Comparison of ENCODE assay signal across 30 cellular contexts in the genomic region with DNA sequence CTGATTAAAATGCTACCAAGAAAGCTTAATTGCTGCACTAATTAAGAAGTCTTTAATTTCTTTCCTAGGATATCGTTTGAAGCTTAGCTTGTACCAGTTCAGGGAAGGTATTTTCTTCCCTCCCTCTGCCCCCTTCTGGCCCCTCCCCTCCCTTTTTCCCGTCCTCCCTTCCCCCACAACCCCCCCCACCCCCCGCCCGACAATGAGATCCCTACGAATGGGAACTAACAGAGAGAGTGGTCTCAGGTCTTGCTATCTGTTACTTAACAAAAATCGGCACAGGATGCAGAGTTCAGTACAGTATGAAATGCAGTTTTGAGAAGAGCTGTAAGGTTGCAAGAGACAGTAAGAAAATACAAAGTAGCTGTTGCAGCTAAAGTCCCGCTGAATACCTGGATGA. TPM values are rescaled to one million over a fixed set of nuclear protein-coding genes. Genes with fewer than 3 reads are reported as not detected.
DNase-seq lines count a peak whose midpoint lies in the region; ATAC-seq and TF ChIP-seq lines count a peak whose summit lies in the region.
"Had no signal": no experiment of that assay in that cellular context is flagged by ENCODE, and none has a peak within 500 bp of the region (broad histone marks: within the 10 kb centered on the region; RNA-seq: fewer than 3 reads in every experiment).

No MANE protein-coding gene starts in this region.

- no peak overlapping the region for H3K27ac ChIP-seq in CD4-positive, alpha-beta T cell (ENCODE audit: low read depth, low read length)
- H3K27ac ChIP-seq in HUES48 (ENCODE audit: low read depth, low read length) = no peak overlapping the region
- H3K27ac ChIP-seq: BLaER1, HL-60, Peyer's patch, thyroid gland had no signal

- peak overlapping the region; percentile 0 for H3K4me3 Mint-ChIP-seq in CD4-positive, alpha-beta T cell
- peak overlapping the region; percentile 52 for H3K4me3 Mint-ChIP-seq in WTC11
- no peak overlapping the region for H3K4me3 Mint-ChIP-seq in activated T-cell treated with anti-CD3 and anti-CD28 coated beads, Interleukin-2, amount 50 U/mL, for 72 hours
- H3K4me3 Mint-ChIP-seq: activated CD4-positive, alpha-beta memory T cell treated with anti-CD3 and anti-CD28 coated beads, Interleukin-2, amount 10 ng/mL, durations not matched to agents 7 days and 5 days; activated naive CD8-positive, alpha-beta T cell treated with anti-CD3 and anti-CD28 coated beads for 36 hours; naive thymus-derived CD8-positive, alpha-beta T cell; stimulated activated naive CD8-positive, alpha-beta T cell treated with anti-CD3 and anti-CD28 coated beads, Interleukin-15, Interleukin-2, amounts not matched to agents 100 ng/mL and 50 ng/mL, for 24 hours had no signal

- CTCF ChIA-PET in CD4-positive, alpha-beta T cell (lab: Charles Lee) = no interaction called here
- CTCF ChIA-PET in WTC11 (lab: Charles Lee) = interaction anchor here (0.6 to 1.0 kb wide), 5 partner anchors 9 to 515 kb away, joined by 3 to 4 read pairs (median 3); no protein-coding TSS in a partner anchor

- no peak for DNase-seq in CD4-positive, alpha-beta T cell
- no peak for DNase-seq in WTC11 (ENCODE audit: low spot score)
- DNase-seq in iPS-NIHi11 (ENCODE audit: low spot score) = peak; percentile 25
- DNase-seq in SKM-1 (lab: John Stamatoyannopoulos, UW; ENCODE audit: unreplicated experiment) = no peak
- no peak for DNase-seq in stimulated activated CD4-positive, alpha-beta T cell treated with anti-CD3 and anti-CD28 coated beads, Interleukin-4, amount 100 ng/mL, for 4 hours
- no peak for DNase-seq in NCI-H1048 (lab: John Stamatoyannopoulos, UW)
- DNase-seq in activated T-cell treated with anti-CD3 and anti-CD28 coated beads, Interleukin-2, amount 50 U/mL, for 72 hours = no peak
- DNase-seq: ACHN; activated CD4-positive, alpha-beta memory T cell treated with anti-CD3 and anti-CD28 coated beads, Interleukin-2, amount 10 ng/mL, durations not matched to agents 7 days and 5 days; activated effector memory CD4-positive, alpha-beta T cell treated with Interleukin-2 at 50 U/mL for 16 hours; activated naive CD8-positive, alpha-beta T cell treated with anti-CD3 and anti-CD28 coated beads for 36 hours; Caco-2; central memory CD4-positive, alpha-beta T cell; dermis blood vessel endothelial cell; DND-41; naive thymus-derived CD8-positive, alpha-beta T cell; NCI-H187 treated with DMSO at 0.1 percent for 48 hours; Peyer's patch; posterior cingulate gyrus; SIG-M5; thyroid gland had no signal

- H3K36me3 ChIP-seq in HUES48 (ENCODE audit: control insufficient read depth, insufficient read depth, low read length) = no peaks in the 10 kb centered on the region
- H3K36me3 ChIP-seq: BLaER1, Peyer's patch, thyroid gland had no signal

- peaks cover 23% of the 10 kb centered on the region for H3K27me3 ChIP-seq in CD4-positive, alpha-beta T cell (ENCODE audit: control insufficient read depth, insufficient read depth, low read length)
- peaks cover 59% of the 10 kb centered on the region for H3K27me3 ChIP-seq in HUES48 (ENCODE audit: control insufficient read depth, insufficient read depth, low read length)
- H3K27me3 ChIP-seq: Peyer's patch had no signal

- H3K4me1 ChIP-seq in HUES48 (ENCODE audit: control insufficient read depth, insufficient read depth, low read length) = peaks cover 32% of the 10 kb centered on the region
- H3K4me1 ChIP-seq: Caco-2 had no signal

- H3K36me3 Mint-ChIP-seq in CD4-positive, alpha-beta T cell (ENCODE audit: low read depth) = peaks cover under 1% of the 10 kb centered on the region
- no peaks in the 10 kb centered on the region for H3K36me3 Mint-ChIP-seq in WTC11
- no peaks in the 10 kb centered on the region for H3K36me3 Mint-ChIP-seq in activated T-cell treated with anti-CD3 and anti-CD28 coated beads, Interleukin-2, amount 50 U/mL, for 72 hours (ENCODE audit: insufficient read depth in 2 of 2)
- H3K36me3 Mint-ChIP-seq: activated naive CD8-positive, alpha-beta T cell treated with anti-CD3 and anti-CD28 coated beads for 36 hours; naive thymus-derived CD8-positive, alpha-beta T cell had no signal

- peaks cover 24% of the 10 kb centered on the region for H3K27me3 Mint-ChIP-seq in CD4-positive, alpha-beta T cell
- peaks cover 75% of the 10 kb centered on the region for H3K27me3 Mint-ChIP-seq in WTC11 (ENCODE audit: low read depth)
- H3K27me3 Mint-ChIP-seq in activated T-cell treated with anti-CD3 and anti-CD28 coated beads, Interleukin-2, amount 50 U/mL, for 72 hours (ENCODE audit: low read depth) = peaks cover 55% of the 10 kb centered on the region

- ATAC-seq in CD4-positive, alpha-beta T cell (ENCODE audit: poor library complexity) = no peak
- ATAC-seq in WTC11 = no peak
- ATAC-seq in activated T-cell treated with anti-CD3 and anti-CD28 coated beads, Interleukin-2, amount 50 U/mL, for 72 hours (replicated peaks in 1 of 2) = no peak
- ATAC-seq: activated CD4-positive, CD25-positive, alpha-beta regulatory T cell treated with anti-CD3 and anti-CD28 coated beads, Interleukin-2, amount 50 U/mL, for 24 hours; GM12878; HCT116; left lobe of liver; naive thymus-derived CD8-positive, alpha-beta T cell; sciatic nerve had no signal

- POLR2A ChIA-PET in CD4-positive, alpha-beta T cell (lab: Charles Lee) = no interaction called here
- POLR2A ChIA-PET in WTC11 (lab: Charles Lee) = interaction anchor here (0.6 kb wide), 1 partner anchor 403 kb away, joined by 3 read pairs; no protein-coding TSS in a partner anchor

- intact Hi-C loops in CD4-positive, alpha-beta T cell (cut with DNase I, micrococcal nuclease) = loop anchor here in 1 of 2 experiments (5.0 kb wide), 1 partner anchor 583 kb away; no protein-coding TSS in a partner anchor

- H3K9me3 Mint-ChIP-seq in CD4-positive, alpha-beta T cell = no peaks in the 10 kb centered on the region
- no peaks in the 10 kb centered on the region for H3K9me3 Mint-ChIP-seq in WTC11
- no peaks in the 10 kb centered on the region for H3K9me3 Mint-ChIP-seq in activated T-cell treated with anti-CD3 and anti-CD28 coated beads, Interleukin-2, amount 50 U/mL, for 72 hours
- H3K9me3 Mint-ChIP-seq: activated CD4-positive, alpha-beta memory T cell treated with anti-CD3 and anti-CD28 coated beads, Interleukin-2, amount 10 ng/mL, durations not matched to agents 7 days and 5 days; activated naive CD8-positive, alpha-beta T cell treated with anti-CD3 and anti-CD28 coated beads for 36 hours; naive thymus-derived CD8-positive, alpha-beta T cell; stimulated activated naive CD8-positive, alpha-beta T cell treated with anti-CD3 and anti-CD28 coated beads, Interleukin-15, Interleukin-2, amounts not matched to agents 100 ng/mL and 50 ng/mL, for 24 hours had no signal

- H3K4me1 Mint-ChIP-seq in CD4-positive, alpha-beta T cell (ENCODE audit: low read depth) = peaks cover 16% of the 10 kb centered on the region
- peaks cover 29% of the 10 kb centered on the region for H3K4me1 Mint-ChIP-seq in WTC11
- peaks cover 7% of the 10 kb centered on the region for H3K4me1 Mint-ChIP-seq in activated T-cell treated with anti-CD3 and anti-CD28 coated beads, Interleukin-2, amount 50 U/mL, for 72 hours (ENCODE audit: low read depth)

- H3K27ac Mint-ChIP-seq in CD4-positive, alpha-beta T cell = no peak overlapping the region
- no peak overlapping the region for H3K27ac Mint-ChIP-seq in WTC11
- no peak overlapping the region for H3K27ac Mint-ChIP-seq in activated T-cell treated with anti-CD3 and anti-CD28 coated beads, Interleukin-2, amount 50 U/mL, for 72 hours
- H3K27ac Mint-ChIP-seq: activated CD4-positive, alpha-beta memory T cell treated with anti-CD3 and anti-CD28 coated beads, Interleukin-2, amount 10 ng/mL, durations not matched to agents 7 days and 5 days; activated naive CD8-positive, alpha-beta T cell treated with anti-CD3 and anti-CD28 coated beads for 36 hours; naive thymus-derived CD8-positive, alpha-beta T cell; stimulated activated naive CD8-positive, alpha-beta T cell treated with anti-CD3 and anti-CD28 coated beads, Interleukin-15, Interleukin-2, amounts not matched to agents 100 ng/mL and 50 ng/mL, for 24 hours had no signal

- TF ChIP-seq CTCF in CD4-positive, alpha-beta T cell (IDR thresholded peaks at IDR 0.05) = no peak
- TF ChIP-seq CTCF in WTC11 (IDR thresholded peaks at IDR 0.05) = no peak

- no peaks in the 10 kb centered on the region for H3K9me3 ChIP-seq in CD4-positive, alpha-beta T cell (ENCODE audit: control insufficient read depth, low read length)
- H3K9me3 ChIP-seq in HUES48 (ENCODE audit: control insufficient read depth, insufficient read depth, low read length) = no peaks in the 10 kb centered on the region
- H3K9me3 ChIP-seq: Caco-2, thyroid gland had no signal

- peak overlapping the region; percentile 60 for H3K4me3 ChIP-seq in HUES48 (ENCODE audit: low read depth, low read length)
- H3K4me3 ChIP-seq: BLaER1, GM12878, Peyer's patch, thyroid gland had no signal

- H3K9ac ChIP-seq in HUES48 (ENCODE audit: low read depth, low read length) = no peak overlapping the region
- H3K9ac ChIP-seq: BLaER1 had no signal

TF ChIP-seq in WTC11, 78 proteins besides CTCF, POLR2A, EP300 and RAD21 (continues in another document):
- TF ChIP-seq PRRX2 (CRISPR knock-in tag; IDR thresholded peaks at IDR 0.05) (no peak), ZNF121 (CRISPR knock-in tag; IDR thresholded peaks at IDR 0.05) (no peak)

RNA-seq across cellular contexts. Expression of a gene that starts 3.0 kb away (rescaled TPM):
- under 1 TPM; 0.71 to 0.89 TPM for total RNA-seq in CD4-positive, alpha-beta T cell
- 0.31 to 0.39 TPM (median 0.37 TPM) in 3 replicates for total RNA-seq in WTC11 (2021)
- total RNA-seq in activated T-cell treated with anti-CD3 and anti-CD28 coated beads, Interleukin-2, amount 50 U/mL, for 72 hours = under 1 TPM; 0.14 to 0.17 TPM
- total RNA-seq: activated CD4-positive, alpha-beta memory T cell treated with anti-CD3 and anti-CD28 coated beads, Interleukin-2, amount 10 ng/mL, durations not matched to agents 7 days and 5 days; activated naive CD8-positive, alpha-beta T cell treated with anti-CD3 and anti-CD28 coated beads for 36 hours; naive thymus-derived CD8-positive, alpha-beta T cell had no signal

Comparison
In these comparisons a context has a peak if more than half of its experiments do, and no peak if none do; other contexts are left out.
1. H3K4me3 Mint-ChIP-seq: peak in CD4-positive, alpha-beta T cell (single experiment) and WTC11 (single experiment); none in activated T-cell treated with anti-CD3 and anti-CD28 coated beads, Interleukin-2, amount 50 U/mL, for 72 hours (0 of 2).